Comparison of ENCODE assay signal across 17 cellular contexts in the genomic region with DNA sequence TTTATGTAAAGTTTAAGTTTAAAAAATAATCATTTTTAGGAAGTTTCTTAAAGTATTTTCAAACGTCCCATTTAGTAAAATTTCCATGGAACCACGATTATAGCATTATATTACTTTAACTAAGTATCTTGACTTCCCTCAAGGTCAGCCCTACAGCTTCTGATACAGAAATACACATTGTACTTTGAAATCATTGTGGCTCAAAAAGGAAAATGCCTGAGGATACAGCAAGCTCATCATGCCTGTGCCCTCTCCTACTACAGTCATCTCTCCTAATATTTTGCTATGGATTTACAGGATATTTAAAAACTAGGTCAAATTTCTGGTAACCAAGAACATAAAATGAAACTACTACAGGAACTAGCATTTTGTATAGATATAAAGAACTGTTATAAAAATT. TPM values are rescaled to one million over a fixed set of nuclear protein-coding genes. Genes with fewer than 3 reads are reported as not detected.
DNase-seq lines count a peak whose midpoint lies in the region; ATAC-seq, FAIRE-seq and TF ChIP-seq lines count a peak whose summit lies in the region.
"Had no signal": no experiment of that assay in that cellular context is flagged by ENCODE, and none has a peak within 500 bp of the region (broad histone marks: within the 10 kb centered on the region; RNA-seq: fewer than 3 reads in every experiment).

No MANE protein-coding gene starts in this region.

- TF ChIP-seq CTCF in endothelial cell of umbilical vein (IDR thresholded peaks at IDR 0.05; ENCODE audit: extremely low read depth in 1 of 2, insufficient read depth in 1 of 2, low read depth in 1 of 2, low read length in 2 of 2) (no peak), lower leg skin (IDR thresholded peaks at IDR 0.05) (no peak)

- H3K4me3 ChIP-seq in endothelial cell of umbilical vein (replicated peaks in 1 of 3; ENCODE audit: insufficient read depth in 1 of 3, low read depth in 1 of 3, low read length in 3 of 3) (no peak overlapping the region), lower leg skin (ENCODE audit: low read depth, poor library complexity, severe bottlenecking) (no peak overlapping the region)
- H3K4me3 ChIP-seq: GM23248, HAP-1 had no signal

- WGBS in lower leg skin, 2 donors = 77 to 82% methylated on average over 2 of the region's 2 CpGs

- H3K4me1 ChIP-seq in endothelial cell of umbilical vein (ENCODE audit: control insufficient read depth, extremely low read depth, insufficient read depth, low read length) = no peaks in the 10 kb centered on the region
- H3K4me1 ChIP-seq: BE2C, HAP-1 had no signal

- CTCF ChIA-PET in endothelial cell of umbilical vein (lab: Charles Lee) = interaction anchor here (1.7 kb wide), 1 partner anchor 16 kb away, joined by 6 read pairs; no protein-coding TSS in a partner anchor

- peaks cover 0 to 4% of the 10 kb centered on the region in 2 experiments for H3K36me3 ChIP-seq in endothelial cell of umbilical vein (ENCODE audit: control insufficient read depth in 2 of 2, extremely low read depth in 1 of 2, insufficient read depth in 2 of 2, low read length in 2 of 2)
- H3K36me3 ChIP-seq: BE2C, HAP-1 had no signal

- peak; percentile 71 for ATAC-seq in Right ventricle myocardium superior (ENCODE audit: poor library complexity)
- ATAC-seq in left ventricle myocardium superior = peak; percentile 80

- POLR2A ChIA-PET in endothelial cell of umbilical vein (lab: Charles Lee) = no interaction called here

- BruUV-seq in endothelial cell of umbilical vein (replicated peaks; lab: Mats Ljungman, UMichigan) = no TSS peak

- H3K9ac ChIP-seq in endothelial cell of umbilical vein (replicated peaks; ENCODE audit: extremely low read depth, insufficient read depth, low read length) = no peak overlapping the region
- H3K9ac ChIP-seq: GM23248 had no signal

- intact Hi-C loops in Right ventricle myocardium superior (cut with DNase I) (no loop called here), cardiac septum (cut with DNase I) (no loop called here), endothelial cell of umbilical vein (cut with micrococcal nuclease) (no loop called here), left ventricle myocardium superior (cut with micrococcal nuclease) (no loop called here), lower leg skin (cut with DNase I; ENCODE audit: low total_unique reads) (no loop called here)

- FAIRE-seq in GM19239 (lab: Jason Lieb, UNC) (peak; percentile 42), endothelial cell of umbilical vein (lab: Jason Lieb, UNC) (peak; percentile 26)

- peaks cover 2% of the 10 kb centered on the region for H4K20me1 ChIP-seq in endothelial cell of umbilical vein (replicated peaks; ENCODE audit: control insufficient read depth, extremely low read depth, insufficient read depth, low read length)

- no peaks in the 10 kb centered on the region for H3K9me3 ChIP-seq in endothelial cell of umbilical vein (replicated peaks; ENCODE audit: control insufficient read depth, insufficient read depth, low read length)
- H3K9me3 ChIP-seq: BE2C, HAP-1 had no signal

- H3K27me3 ChIP-seq in endothelial cell of umbilical vein (ENCODE audit: control insufficient read depth in 2 of 2, insufficient read depth in 2 of 2, low read length in 2 of 2) = no peaks in the 10 kb centered on the region
- H3K27me3 ChIP-seq: BE2C had no signal

- H3K4me2 ChIP-seq in endothelial cell of umbilical vein (ENCODE audit: insufficient read depth, low read length) = no peak overlapping the region

- H3K9me1 ChIP-seq in endothelial cell of umbilical vein (replicated peaks; ENCODE audit: control insufficient read depth, extremely low read depth, insufficient read depth, low read length) = no peaks in the 10 kb centered on the region

- dilution Hi-C loops in endothelial cell of umbilical vein (cut with MboI; ENCODE audit: extremely low pct_ligation_motif_present, low sequenced_read_pairs) = no loop called here

- peaks cover 37% of the 10 kb centered on the region for H3K79me2 ChIP-seq in endothelial cell of umbilical vein (ENCODE audit: control insufficient read depth, insufficient read depth, low read length)

- H3K27ac ChIP-seq in endothelial cell of umbilical vein (ENCODE audit: insufficient read depth, low read depth, low read length) = no peak overlapping the region
- H3K27ac ChIP-seq: GM23248 had no signal

- no peak overlapping the region for H2AFZ ChIP-seq in endothelial cell of umbilical vein (ENCODE audit: low read depth, low read length)
- H2AFZ ChIP-seq: GM23248 had no signal

- DNase-seq in Right ventricle myocardium superior (no peak), cardiac septum (ENCODE audit: low spot score) (no peak), GM19239 (ENCODE audit: insufficient read length, low spot score) (no peak), endothelial cell of umbilical vein (ENCODE audit: low read depth, low spot score) (no peak), left ventricle myocardium superior (no peak), lower leg skin (ENCODE audit: low spot score in 2 of 2) (no peak), 8988T (no peak)
- no peak for DNase-seq in effector CD8-positive, alpha-beta T cell (lab: John Stamatoyannopoulos, UW)
- DNase-seq: ACHN; BE2C; C1 segment of cervical spinal cord; CD4-positive, CD25-positive, alpha-beta regulatory T cell; CD8-positive, alpha-beta memory T cell; COR-L47; DMS 273 treated with DMSO at 0.1 percent for 48 hours; GM23248 had no signal

- TF ChIP-seq POLR2A in endothelial cell of umbilical vein (IDR thresholded peaks at IDR 0.05; ENCODE audit: low read depth, low read length) (no peak), lower leg skin (IDR thresholded peaks at IDR 0.05) (no peak)

TF ChIP-seq in endothelial cell of umbilical vein, 7 proteins besides CTCF, POLR2A, EP300 and RAD21:
- TF ChIP-seq POLR2AphosphoS5 (IDR thresholded peaks at IDR 0.05; ENCODE audit: insufficient read depth, low read depth, low read length) (no peak), JUN (IDR thresholded peaks at IDR 0.05; ENCODE audit: borderline replicate concordance, insufficient read depth, insufficient read length, low read depth) (no peak), MYC (IDR thresholded peaks at IDR 0.05; ENCODE audit: low read depth, low read length) (no peak), GATA2 (IDR thresholded peaks at IDR 0.05; ENCODE audit: insufficient read depth, insufficient read length, low read depth, low read length) (no peak), FOS (IDR thresholded peaks at IDR 0.05; ENCODE audit: borderline replicate concordance, insufficient read depth, low read length) (no peak), EZH2 (IDR thresholded peaks at IDR 0.05; ENCODE audit: borderline replicate concordance, low read depth, low read length, severe bottlenecking) (no peak)
- TF ChIP-seq, protein P1, sequence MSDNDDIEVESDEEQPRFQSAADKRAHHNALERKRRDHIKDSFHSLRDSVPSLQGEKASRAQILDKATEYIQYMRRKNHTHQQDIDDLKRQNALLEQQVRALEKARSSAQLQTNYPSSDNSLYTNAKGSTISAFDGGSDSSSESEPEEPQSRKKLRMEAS (IDR thresholded peaks at IDR 0.05; ENCODE audit: insufficient read depth, insufficient read length) = no peak

RNA-seq across cellular contexts. Expression of a gene that starts 51.8 kb away (rescaled TPM):
- total RNA-seq in Right ventricle myocardium superior = 65.5 TPM
- total RNA-seq in cardiac septum = 102 TPM
- total RNA-seq in endothelial cell of umbilical vein = 107 and 110 TPM in 2 replicates
- polyA plus RNA-seq in endothelial cell of umbilical vein = 26.6 and 35.9 TPM in 2 replicates
- polyA plus RNA-seq in endothelial cell of umbilical vein (2011; cell fraction: cytosol; rRNA removed) = 36.4 and 41.0 TPM in 2 replicates
- 38.7 and 46.9 TPM in 2 replicates for polyA plus RNA-seq in endothelial cell of umbilical vein (2011; cell fraction: nucleus; rRNA removed)
- polyA plus RNA-seq in endothelial cell of umbilical vein (2012) = 85.5 and 101 TPM in 2 replicates
- 80.3 and 80.5 TPM in 2 replicates for polyA minus RNA-seq in endothelial cell of umbilical vein
- 22.1 TPM for polyA minus RNA-seq in endothelial cell of umbilical vein (2011; cell fraction: cytosol; rRNA and poly(A)+ RNA removed)
- polyA minus RNA-seq in endothelial cell of umbilical vein (2011; cell fraction: nucleus; rRNA and poly(A)+ RNA removed) = 133 and 175 TPM in 2 replicates
- total RNA-seq in left ventricle myocardium superior = 72.4 TPM
- 10 to 100 TPM; 13.5 to 21.7 (median 15.8) TPM for total RNA-seq in lower leg skin
